ENCODE assay signal across 16 cellular contexts in genomic region chr6:20565291-20565690, GRCh38. TPM values are rescaled to one million over a fixed set of nuclear protein-coding genes. Genes with fewer than 3 reads are reported as not detected.
A peak's percentile ranks its signal among the peaks of the same experiment; 100 is the strongest.
DNase-seq lines count a peak whose midpoint lies in the region; ATAC-seq and TF ChIP-seq lines count a peak whose summit lies in the region.
"Had no signal": no experiment of that assay in that cellular context is flagged by ENCODE, and none has a peak within 500 bp of the region (broad histone marks: within the 10 kb centered on the region; RNA-seq: fewer than 3 reads in every experiment).

No MANE protein-coding gene starts in this region.

- peak overlapping the region; percentile 42 for H3K27ac Mint-ChIP-seq in osteocyte (ENCODE audit: unreplicated experiment)
- H3K27ac Mint-ChIP-seq: type B pancreatic cell had no signal

- H3K27me3 Mint-ChIP-seq in osteocyte (ENCODE audit: unreplicated experiment) = no peaks in the 10 kb centered on the region
- H3K27me3 Mint-ChIP-seq: type B pancreatic cell had no signal

- H3K79me2 ChIP-seq in OCI-LY1 (ENCODE audit: insufficient read depth, low read length) = 0 out of 2 replicates have a peak, but pooled peaks cover 3% of the 10 kb centered on the region

- peak overlapping the region; percentile 9; the same call in 1 of the 2 replicates for H3K9ac ChIP-seq in OCI-LY1 (ENCODE audit: low read length)

- no peaks in the 10 kb centered on the region for H3K9me3 Mint-ChIP-seq in osteocyte (ENCODE audit: unreplicated experiment)

- H3K36me3 Mint-ChIP-seq in osteocyte (ENCODE audit: unreplicated experiment) = peaks cover 7% of the 10 kb centered on the region

- TF ChIP-seq POLR2A in erythroblast (IDR thresholded peaks at IDR 0.05; ENCODE audit: low read length) = no peak

- H3K27ac ChIP-seq in OCI-LY1 (ENCODE audit: low read depth, low read length, poor library complexity, severe bottlenecking) (peak overlapping the region; percentile 81), coronary artery (no peak overlapping the region)
- H3K27ac ChIP-seq: adrenal gland, SJSA1 had no signal

- no peak overlapping the region for H3K4me3 Mint-ChIP-seq in osteocyte (ENCODE audit: unreplicated experiment)
- H3K4me3 Mint-ChIP-seq: type B pancreatic cell had no signal

- no peaks in the 10 kb centered on the region for H3K9me3 ChIP-seq in OCI-LY1 (ENCODE audit: low read length)
- H3K9me3 ChIP-seq: adrenal gland, SJSA1 had no signal

- H3K36me3 ChIP-seq in OCI-LY1 (ENCODE audit: insufficient read depth, low read length) = peaks cover 7% of the 10 kb centered on the region; the same call in 1 of the 2 replicates
- H3K36me3 ChIP-seq: adrenal gland, SJSA1 had no signal

- no peaks in the 10 kb centered on the region for H3F3A ChIP-seq in OCI-LY1 (ENCODE audit: insufficient read depth, low read length)

- peaks cover 13% of the 10 kb centered on the region for H3K4me1 Mint-ChIP-seq in osteocyte (ENCODE audit: unreplicated experiment)

- no peak overlapping the region for H3K4me3 ChIP-seq in OCI-LY1 (ENCODE audit: low read depth, low read length, poor library complexity, severe bottlenecking)
- no peak overlapping the region for H3K4me3 ChIP-seq in coronary artery
- H3K4me3 ChIP-seq: adrenal gland, SJSA1 had no signal

- TF ChIP-seq CTCF in OCI-LY1 (IDR thresholded peaks at IDR 0.05; ENCODE audit: low read length) = no peak
- no peak for TF ChIP-seq CTCF in osteocyte (IDR thresholded peaks at IDR 0.05)
- no peak for TF ChIP-seq CTCF in coronary artery (IDR thresholded peaks at IDR 0.05)

- peak overlapping the region; percentile 42 for H3K4me2 ChIP-seq in OCI-LY1 (ENCODE audit: low read length)

- DNase-seq in NCI-H748 treated with DMSO at 0.1 percent for 48 hours (lab: John Stamatoyannopoulos, UW) (peak; percentile 44), NCI-H748 (lab: John Stamatoyannopoulos, UW; ENCODE audit: unreplicated experiment) (no peak), osteocyte (ENCODE audit: extremely low spot score, unreplicated experiment) (no peak), erythroblast (lab: John Stamatoyannopoulos, UW) (no peak), pons (ENCODE audit: low spot score) (no peak), coronary artery (ENCODE audit: low spot score) (no peak)
- DNase-seq: activated CD4-positive, CD25-positive, alpha-beta regulatory T cell; adrenal gland; cortex of kidney; midbrain; NCI-H774; posterior cingulate gyrus had no signal

- no peak overlapping the region for H2AFZ ChIP-seq in OCI-LY1 (ENCODE audit: low read length)

- peaks cover 22% of the 10 kb centered on the region for H3K4me1 ChIP-seq in OCI-LY1 (ENCODE audit: insufficient read depth, low read length, severe bottlenecking)
- H3K4me1 ChIP-seq: adrenal gland, SJSA1 had no signal

- H4K20me1 ChIP-seq in OCI-LY1 (ENCODE audit: insufficient read depth, low read length) = no peaks in the 10 kb centered on the region

- ATAC-seq in HG02870 (IDR thresholded peaks at IDR 0.05; ENCODE audit: unreplicated experiment) = peak; percentile 34

- H3K27me3 ChIP-seq in OCI-LY1 (ENCODE audit: insufficient read depth, low read length) = no peaks in the 10 kb centered on the region
- H3K27me3 ChIP-seq: adrenal gland, SJSA1 had no signal

- H3K9me2 ChIP-seq in OCI-LY1 (ENCODE audit: low read depth, low read length) = no peaks in the 10 kb centered on the region

RNA-seq across cellular contexts. Expression of gene CDKAL1, which starts 31.0 kb away (rescaled TPM):
- total RNA-seq in osteocyte = 14.8 and 16.2 TPM in 2 replicates
